9 cellular contexts compared by ENCODE assay signal in the genomic region with DNA sequence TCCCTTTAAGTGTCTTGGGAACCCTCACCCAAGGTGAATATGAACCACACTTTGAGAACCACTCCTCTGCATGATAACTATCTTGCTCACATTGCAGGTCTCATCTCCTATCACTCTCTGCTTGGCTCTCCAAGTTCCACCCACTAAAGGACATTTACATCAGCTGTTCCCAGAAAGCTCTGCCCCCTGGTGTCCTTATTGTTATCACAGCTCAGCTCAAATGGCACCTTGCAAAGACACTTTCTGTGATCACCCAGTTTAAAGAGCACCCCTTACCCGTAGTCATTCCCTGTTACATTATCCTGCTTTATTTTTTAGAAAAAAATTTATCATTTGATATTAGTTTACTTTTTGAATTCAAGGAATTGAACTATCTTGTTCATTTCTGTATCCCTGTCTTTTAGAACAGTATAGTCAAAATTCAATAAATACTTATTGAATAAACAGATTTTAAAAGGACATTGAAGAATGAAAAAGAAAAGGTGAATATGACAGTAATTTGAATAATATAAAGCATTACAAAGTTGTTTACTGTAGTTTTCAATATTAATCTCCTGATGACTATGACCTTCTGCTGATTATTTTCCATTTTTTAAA. TPM values are rescaled to one million over a fixed set of nuclear protein-coding genes. Genes with fewer than 3 reads are reported as not detected.
DNase-seq lines count a peak whose midpoint lies in the region; ATAC-seq, FAIRE-seq and TF ChIP-seq lines count a peak whose summit lies in the region.
"Had no signal": no experiment of that assay in that cellular context is flagged by ENCODE, and none has a peak within 500 bp of the region (broad histone marks: within the 10 kb centered on the region; RNA-seq: fewer than 3 reads in every experiment).

No MANE protein-coding gene starts in this region.

- H3K27me3 Mint-ChIP-seq in CD4-positive, CD25-positive, alpha-beta regulatory T cell: peaks cover 11% of the 10 kb centered on the region

- peak; percentile 24 to 71 (median 51) for DNase-seq in CD4-positive, CD25-positive, alpha-beta regulatory T cell
- peak; percentile 7 for DNase-seq in GM19239 (ENCODE audit: insufficient read length, low spot score)
- DNase-seq in UCSD-AML1 (lab: John Stamatoyannopoulos, UW; ENCODE audit: unreplicated experiment): peak; percentile 14
- DNase-seq in choroid plexus epithelial cell (ENCODE audit: low read depth): peak; percentile 74
- peak; percentile 66 to 67 for DNase-seq in lung microvascular endothelial cell (ENCODE audit: low read depth in 2 of 2)
- DNase-seq in thoracic aorta (ENCODE audit: low spot score): no peak
- DNase-seq in NCI-H1436 (lab: John Stamatoyannopoulos, UW): no peak

- H3K4me3 ChIP-seq in CD4-positive, CD25-positive, alpha-beta regulatory T cell (ENCODE audit: low read depth, low read length): no peak overlapping the region
- no peak overlapping the region for H3K4me3 ChIP-seq in KMS-11 (IDR thresholded peaks at IDR 0.05; ENCODE audit: insufficient read depth, low read depth, low read length)
- H3K4me3 ChIP-seq in choroid plexus epithelial cell (ENCODE audit: low read depth, low read length): no peak overlapping the region
- no peak overlapping the region for H3K4me3 ChIP-seq in thoracic aorta
- H3K4me3 ChIP-seq: skin epidermis had no signal

- H3K4me1 Mint-ChIP-seq in CD4-positive, CD25-positive, alpha-beta regulatory T cell: peaks cover 0 to 2% (median 0%) of the 10 kb centered on the region in 4 donors

- H4K20me1 ChIP-seq in KMS-11 (ENCODE audit: insufficient read depth): no peaks in the 10 kb centered on the region

- H3K36me3 Mint-ChIP-seq in CD4-positive, CD25-positive, alpha-beta regulatory T cell: no peaks in the 10 kb centered on the region

- TF ChIP-seq CTCF in KMS-11 (conservative IDR thresholded peaks at IDR 0.05; ENCODE audit: low read depth, low read length) (peak; percentile 52), choroid plexus epithelial cell (conservative IDR thresholded peaks at IDR 0.05; ENCODE audit: low read depth, low read length) (peak; percentile 77), thoracic aorta (IDR thresholded peaks at IDR 0.05) (peak; percentile 36)

- H3K79me2 ChIP-seq in KMS-11 (ENCODE audit: insufficient read depth, low read depth): no peaks in the 10 kb centered on the region

- peaks cover 12% of the 10 kb centered on the region for H3K27me3 ChIP-seq in CD4-positive, CD25-positive, alpha-beta regulatory T cell (ENCODE audit: control insufficient read depth, insufficient read depth, low read length)
- H3K27me3 ChIP-seq in KMS-11 (ENCODE audit: insufficient read depth, low read depth) (no peaks in the 10 kb centered on the region), thoracic aorta (replicated peaks; ENCODE audit: insufficient read depth) (no peaks in the 10 kb centered on the region)

- no peak overlapping the region for H2AFZ ChIP-seq in KMS-11 (ENCODE audit: low read depth)

- H3K4me3 Mint-ChIP-seq in CD4-positive, CD25-positive, alpha-beta regulatory T cell: no peak overlapping the region

- H3K9me3 Mint-ChIP-seq in CD4-positive, CD25-positive, alpha-beta regulatory T cell: no peaks in the 10 kb centered on the region

- no peak overlapping the region for H3K27ac ChIP-seq in CD4-positive, CD25-positive, alpha-beta regulatory T cell (ENCODE audit: insufficient read depth, low read length, poor library complexity, severe bottlenecking)
- no peak overlapping the region for H3K27ac ChIP-seq in KMS-11
- no peak overlapping the region for H3K27ac ChIP-seq in thoracic aorta
- H3K27ac ChIP-seq: skin epidermis had no signal

- no peaks in the 10 kb centered on the region for H3K4me1 ChIP-seq in CD4-positive, CD25-positive, alpha-beta regulatory T cell (ENCODE audit: control insufficient read depth, insufficient read depth, low read length, poor library complexity, severe bottlenecking)
- H3K4me1 ChIP-seq in KMS-11 (ENCODE audit: low read depth, poor library complexity, severe bottlenecking) (no peaks in the 10 kb centered on the region), thoracic aorta (ENCODE audit: control insufficient read depth in 1 of 2, low read depth in 2 of 2) (no peaks in the 10 kb centered on the region)

- H3K36me3 ChIP-seq in CD4-positive, CD25-positive, alpha-beta regulatory T cell (ENCODE audit: control insufficient read depth, insufficient read depth, low read length): no peaks in the 10 kb centered on the region
- H3K36me3 ChIP-seq in KMS-11 (ENCODE audit: insufficient read depth) (no peaks in the 10 kb centered on the region), thoracic aorta (no peaks in the 10 kb centered on the region)

- no peak overlapping the region for H3K27ac Mint-ChIP-seq in CD4-positive, CD25-positive, alpha-beta regulatory T cell

- H3K9me3 ChIP-seq in CD4-positive, CD25-positive, alpha-beta regulatory T cell (ENCODE audit: control insufficient read depth in 2 of 2, low read length in 2 of 2): no peaks in the 10 kb centered on the region
- H3K9me3 ChIP-seq in thoracic aorta: no peaks in the 10 kb centered on the region

- peak; percentile 88 for FAIRE-seq in GM19239 (lab: Jason Lieb, UNC)

- H3K9ac ChIP-seq in KMS-11: no peak overlapping the region

- H3K4me2 ChIP-seq in KMS-11: no peak overlapping the region

- peak in 1 of 2 donors; percentile 65 for ATAC-seq in CD4-positive, CD25-positive, alpha-beta regulatory T cell (ENCODE audit: low read depth in 2 of 2)
- no peak for ATAC-seq in thoracic aorta (ENCODE audit: insufficient number of reproducible peaks, low FRiP score, low read depth)

RNA-seq across cellular contexts. Expression of a gene that starts 20.5 kb away (rescaled TPM):
- total RNA-seq in CD4-positive, CD25-positive, alpha-beta regulatory T cell: not detected
- not detected for polyA plus RNA-seq in CD4-positive, CD25-positive, alpha-beta regulatory T cell
- total RNA-seq in lung microvascular endothelial cell (not detected in 2 replicates), thoracic aorta (under 1 TPM in 1 of 2 donors, not detected in 1; 0.14 TPM)

Comparison
In these comparisons a context has a peak if more than half of its experiments do, and no peak if none do; other contexts are left out.
1. DNase-seq: peak in CD4-positive, CD25-positive, alpha-beta regulatory T cell (3 of 3), GM19239 (single experiment), UCSD-AML1 (single experiment), choroid plexus epithelial cell (single experiment) and lung microvascular endothelial cell (2 of 2); none in thoracic aorta (single experiment) and NCI-H1436 (single experiment).
2. Peak in every context shown above with its lines, with median percentiles within 50 percentile points of each other: CTCF ChIP-seq.